ENCODE assay signal across 3 cellular contexts in genomic region chr14:40889126-40889525, GRCh38.
TF ChIP-seq lines count a peak whose summit lies in the region.

No MANE protein-coding gene starts in this region.

TF ChIP-seq in HepG2, 621 proteins besides CTCF, POLR2A, EP300 and RAD21:
- TF ChIP-seq PCBP1 (IDR thresholded peaks at IDR 0.05; ENCODE audit: borderline replicate concordance, low read depth, low read length): 0 out of 2 replicates have a peak, but pooled peaks have one; percentile 71
- TF ChIP-seq ELF3 (CRISPR knock-in tag; IDR thresholded peaks at IDR 0.05): no peak
- TF ChIP-seq ZNF34 (CRISPR knock-in tag; IDR thresholded peaks at IDR 0.05; ENCODE audit: borderline replicate concordance): no peak
- TF ChIP-seq HNRNPK (IDR thresholded peaks at IDR 0.05; ENCODE audit: low read depth, low read length, poor library complexity, severe bottlenecking): peak; percentile 92

TF ChIP-seq in GM12878, 131 proteins besides CTCF, POLR2A, EP300 and RAD21:
- TF ChIP-seq IRF5 (IDR thresholded peaks at IDR 0.05; ENCODE audit: borderline replicate concordance) (peak; percentile 24; the same call in 1 of the 2 replicates), PKNOX1 (IDR thresholded peaks at IDR 0.05) (no peak)
TF ChIP-seq in GM12878: peak in this region for 1.

TF ChIP-seq in H1, 55 proteins besides CTCF, POLR2A, EP300 and RAD21:
- TF ChIP-seq MAFK (IDR thresholded peaks at IDR 0.05; ENCODE audit: low read depth, low read length) (no peak), CTBP2 (IDR thresholded peaks at IDR 0.05; ENCODE audit: borderline replicate concordance, insufficient read depth, insufficient read length, low read length) (no peak), EGR1 (IDR thresholded peaks at IDR 0.05; ENCODE audit: borderline replicate concordance, low read depth, low read length) (no peak), RBBP5 (IDR thresholded peaks at IDR 0.05; ENCODE audit: borderline replicate concordance, low read depth, low read length) (no peak), KDM4A (IDR thresholded peaks at IDR 0.05; ENCODE audit: low read depth, low read length, severe bottlenecking) (no peak), YY1 (IDR thresholded peaks at IDR 0.05; ENCODE audit: low read depth, low read length) (no peak), TAF7 (optimal IDR thresholded peaks at IDR 0.05; ENCODE audit: borderline replicate concordance, low read depth, low read length) (no peak)
